ENCODE assay signal across 2 cellular contexts in the genomic region with DNA sequence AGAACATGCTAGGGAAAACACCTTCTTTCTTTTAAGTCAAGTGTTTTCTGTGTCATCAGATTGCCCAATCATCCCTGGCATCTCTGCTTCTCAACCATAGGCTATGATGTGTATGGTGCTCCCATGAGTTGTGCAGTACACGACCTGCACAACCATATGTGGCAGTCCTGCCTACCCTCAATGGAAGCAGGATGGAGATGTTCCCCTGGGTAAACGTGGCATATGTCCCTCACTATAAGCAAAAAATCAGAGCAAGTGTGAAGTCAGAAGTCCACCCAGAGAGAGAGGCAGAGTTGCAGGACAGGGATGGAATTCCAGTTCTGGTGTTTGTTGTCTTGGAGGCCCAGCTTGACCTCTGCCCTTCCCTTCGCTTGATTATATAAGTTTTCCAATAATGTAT.
TF ChIP-seq lines count a peak whose summit lies in the region.

No MANE protein-coding gene starts in this region.

TF ChIP-seq in SK-N-SH, 30 proteins besides CTCF, POLR2A, EP300 and RAD21:
- TF ChIP-seq, protein P1, sequence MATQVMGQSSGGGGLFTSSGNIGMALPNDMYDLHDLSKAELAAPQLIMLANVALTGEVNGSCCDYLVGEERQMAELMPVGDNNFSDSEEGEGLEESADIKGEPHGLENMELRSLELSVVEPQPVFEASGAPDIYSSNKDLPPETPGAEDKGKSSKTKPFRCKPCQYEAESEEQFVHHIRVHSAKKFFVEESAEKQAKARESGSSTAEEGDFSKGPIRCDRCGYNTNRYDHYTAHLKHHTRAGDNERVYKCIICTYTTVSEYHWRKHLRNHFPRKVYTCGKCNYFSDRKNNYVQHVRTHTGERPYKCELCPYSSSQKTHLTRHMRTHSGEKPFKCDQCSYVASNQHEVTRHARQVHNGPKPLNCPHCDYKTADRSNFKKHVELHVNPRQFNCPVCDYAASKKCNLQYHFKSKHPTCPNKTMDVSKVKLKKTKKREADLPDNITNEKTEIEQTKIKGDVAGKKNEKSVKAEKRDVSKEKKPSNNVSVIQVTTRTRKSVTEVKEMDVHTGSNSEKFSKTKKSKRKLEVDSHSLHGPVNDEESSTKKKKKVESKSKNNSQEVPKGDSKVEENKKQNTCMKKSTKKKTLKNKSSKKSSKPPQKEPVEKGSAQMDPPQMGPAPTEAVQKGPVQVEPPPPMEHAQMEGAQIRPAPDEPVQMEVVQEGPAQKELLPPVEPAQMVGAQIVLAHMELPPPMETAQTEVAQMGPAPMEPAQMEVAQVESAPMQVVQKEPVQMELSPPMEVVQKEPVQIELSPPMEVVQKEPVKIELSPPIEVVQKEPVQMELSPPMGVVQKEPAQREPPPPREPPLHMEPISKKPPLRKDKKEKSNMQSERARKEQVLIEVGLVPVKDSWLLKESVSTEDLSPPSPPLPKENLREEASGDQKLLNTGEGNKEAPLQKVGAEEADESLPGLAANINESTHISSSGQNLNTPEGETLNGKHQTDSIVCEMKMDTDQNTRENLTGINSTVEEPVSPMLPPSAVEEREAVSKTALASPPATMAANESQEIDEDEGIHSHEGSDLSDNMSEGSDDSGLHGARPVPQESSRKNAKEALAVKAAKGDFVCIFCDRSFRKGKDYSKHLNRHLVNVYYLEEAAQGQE (IDR thresholded peaks at IDR 0.05; ENCODE audit: low read depth, low read length): no peak
- TF ChIP-seq RCOR1 (IDR thresholded peaks at IDR 0.05; ENCODE audit: low read length) (no peak), TCF12 (IDR thresholded peaks at IDR 0.05) (no peak), JUND (IDR thresholded peaks at IDR 0.05) (no peak), TEAD4 (IDR thresholded peaks at IDR 0.05; ENCODE audit: borderline replicate concordance, insufficient read depth) (no peak), ELF1 (IDR thresholded peaks at IDR 0.05) (no peak), MXI1 (IDR thresholded peaks at IDR 0.05; ENCODE audit: low read depth, low read length) (no peak)
- TF ChIP-seq, protein P2, sequence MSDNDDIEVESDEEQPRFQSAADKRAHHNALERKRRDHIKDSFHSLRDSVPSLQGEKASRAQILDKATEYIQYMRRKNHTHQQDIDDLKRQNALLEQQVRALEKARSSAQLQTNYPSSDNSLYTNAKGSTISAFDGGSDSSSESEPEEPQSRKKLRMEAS (IDR thresholded peaks at IDR 0.05; ENCODE audit: low read depth): no peak
- TF ChIP-seq, protein P3, sequence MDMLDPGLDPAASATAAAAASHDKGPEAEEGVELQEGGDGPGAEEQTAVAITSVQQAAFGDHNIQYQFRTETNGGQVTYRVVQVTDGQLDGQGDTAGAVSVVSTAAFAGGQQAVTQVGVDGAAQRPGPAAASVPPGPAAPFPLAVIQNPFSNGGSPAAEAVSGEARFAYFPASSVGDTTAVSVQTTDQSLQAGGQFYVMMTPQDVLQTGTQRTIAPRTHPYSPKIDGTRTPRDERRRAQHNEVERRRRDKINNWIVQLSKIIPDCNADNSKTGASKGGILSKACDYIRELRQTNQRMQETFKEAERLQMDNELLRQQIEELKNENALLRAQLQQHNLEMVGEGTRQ (IDR thresholded peaks at IDR 0.05; ENCODE audit: borderline replicate concordance, low read depth, low read length): no peak

TF ChIP-seq in SK-N-SH treated with all-trans-retinoic acid at 6 μM for 48 hours, 23 proteins besides CTCF, POLR2A, EP300 and RAD21:
- TF ChIP-seq ZNF8 (CRISPR knock-in tag; IDR thresholded peaks at IDR 0.05): no peak
- TF ChIP-seq, protein P4, sequence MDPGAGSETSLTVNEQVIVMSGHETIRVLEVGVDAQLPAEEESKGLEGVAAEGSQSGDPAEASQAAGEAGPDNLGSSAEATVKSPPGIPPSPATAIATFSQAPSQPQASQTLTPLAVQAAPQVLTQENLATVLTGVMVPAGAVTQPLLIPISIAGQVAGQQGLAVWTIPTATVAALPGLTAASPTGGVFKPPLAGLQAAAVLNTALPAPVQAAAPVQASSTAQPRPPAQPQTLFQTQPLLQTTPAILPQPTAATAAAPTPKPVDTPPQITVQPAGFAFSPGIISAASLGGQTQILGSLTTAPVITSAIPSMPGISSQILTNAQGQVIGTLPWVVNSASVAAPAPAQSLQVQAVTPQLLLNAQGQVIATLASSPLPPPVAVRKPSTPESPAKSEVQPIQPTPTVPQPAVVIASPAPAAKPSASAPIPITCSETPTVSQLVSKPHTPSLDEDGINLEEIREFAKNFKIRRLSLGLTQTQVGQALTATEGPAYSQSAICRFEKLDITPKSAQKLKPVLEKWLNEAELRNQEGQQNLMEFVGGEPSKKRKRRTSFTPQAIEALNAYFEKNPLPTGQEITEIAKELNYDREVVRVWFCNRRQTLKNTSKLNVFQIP (CRISPR knock-in tag; IDR thresholded peaks at IDR 0.05; ENCODE audit: borderline replicate concordance, low read depth): no peak
- TF ChIP-seq GLIS3 (CRISPR knock-in tag; IDR thresholded peaks at IDR 0.05): no peak
- no peak for TF ChIP-seq PPARA (CRISPR knock-in tag; IDR thresholded peaks at IDR 0.05; ENCODE audit: borderline replicate concordance)
- TF ChIP-seq TOX (CRISPR knock-in tag; IDR thresholded peaks at IDR 0.05; ENCODE audit: borderline replicate concordance): no peak
- TF ChIP-seq TCF4 (CRISPR knock-in tag; IDR thresholded peaks at IDR 0.05; ENCODE audit: borderline replicate concordance): no peak
- no peak for TF ChIP-seq ISL1 (CRISPR knock-in tag; IDR thresholded peaks at IDR 0.05)
- no peak for TF ChIP-seq SNAI2 (CRISPR knock-in tag; IDR thresholded peaks at IDR 0.05)
- TF ChIP-seq, protein P5, sequence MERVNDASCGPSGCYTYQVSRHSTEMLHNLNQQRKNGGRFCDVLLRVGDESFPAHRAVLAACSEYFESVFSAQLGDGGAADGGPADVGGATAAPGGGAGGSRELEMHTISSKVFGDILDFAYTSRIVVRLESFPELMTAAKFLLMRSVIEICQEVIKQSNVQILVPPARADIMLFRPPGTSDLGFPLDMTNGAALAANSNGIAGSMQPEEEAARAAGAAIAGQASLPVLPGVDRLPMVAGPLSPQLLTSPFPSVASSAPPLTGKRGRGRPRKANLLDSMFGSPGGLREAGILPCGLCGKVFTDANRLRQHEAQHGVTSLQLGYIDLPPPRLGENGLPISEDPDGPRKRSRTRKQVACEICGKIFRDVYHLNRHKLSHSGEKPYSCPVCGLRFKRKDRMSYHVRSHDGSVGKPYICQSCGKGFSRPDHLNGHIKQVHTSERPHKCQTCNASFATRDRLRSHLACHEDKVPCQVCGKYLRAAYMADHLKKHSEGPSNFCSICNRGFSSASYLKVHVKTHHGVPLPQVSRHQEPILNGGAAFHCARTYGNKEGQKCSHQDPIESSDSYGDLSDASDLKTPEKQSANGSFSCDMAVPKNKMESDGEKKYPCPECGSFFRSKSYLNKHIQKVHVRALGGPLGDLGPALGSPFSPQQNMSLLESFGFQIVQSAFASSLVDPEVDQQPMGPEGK (CRISPR knock-in tag; IDR thresholded peaks at IDR 0.05; ENCODE audit: borderline replicate concordance): no peak
- TF ChIP-seq ZFP30 (CRISPR knock-in tag; IDR thresholded peaks at IDR 0.05): no peak
- TF ChIP-seq ZFP3 (CRISPR knock-in tag; IDR thresholded peaks at IDR 0.05): no peak
- TF ChIP-seq, protein P6, sequence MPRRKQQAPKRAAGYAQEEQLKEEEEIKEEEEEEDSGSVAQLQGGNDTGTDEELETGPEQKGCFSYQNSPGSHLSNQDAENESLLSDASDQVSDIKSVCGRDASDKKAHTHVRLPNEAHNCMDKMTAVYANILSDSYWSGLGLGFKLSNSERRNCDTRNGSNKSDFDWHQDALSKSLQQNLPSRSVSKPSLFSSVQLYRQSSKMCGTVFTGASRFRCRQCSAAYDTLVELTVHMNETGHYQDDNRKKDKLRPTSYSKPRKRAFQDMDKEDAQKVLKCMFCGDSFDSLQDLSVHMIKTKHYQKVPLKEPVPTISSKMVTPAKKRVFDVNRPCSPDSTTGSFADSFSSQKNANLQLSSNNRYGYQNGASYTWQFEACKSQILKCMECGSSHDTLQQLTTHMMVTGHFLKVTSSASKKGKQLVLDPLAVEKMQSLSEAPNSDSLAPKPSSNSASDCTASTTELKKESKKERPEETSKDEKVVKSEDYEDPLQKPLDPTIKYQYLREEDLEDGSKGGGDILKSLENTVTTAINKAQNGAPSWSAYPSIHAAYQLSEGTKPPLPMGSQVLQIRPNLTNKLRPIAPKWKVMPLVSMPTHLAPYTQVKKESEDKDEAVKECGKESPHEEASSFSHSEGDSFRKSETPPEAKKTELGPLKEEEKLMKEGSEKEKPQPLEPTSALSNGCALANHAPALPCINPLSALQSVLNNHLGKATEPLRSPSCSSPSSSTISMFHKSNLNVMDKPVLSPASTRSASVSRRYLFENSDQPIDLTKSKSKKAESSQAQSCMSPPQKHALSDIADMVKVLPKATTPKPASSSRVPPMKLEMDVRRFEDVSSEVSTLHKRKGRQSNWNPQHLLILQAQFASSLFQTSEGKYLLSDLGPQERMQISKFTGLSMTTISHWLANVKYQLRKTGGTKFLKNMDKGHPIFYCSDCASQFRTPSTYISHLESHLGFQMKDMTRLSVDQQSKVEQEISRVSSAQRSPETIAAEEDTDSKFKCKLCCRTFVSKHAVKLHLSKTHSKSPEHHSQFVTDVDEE (CRISPR knock-in tag; IDR thresholded peaks at IDR 0.05): no peak
- TF ChIP-seq ESRRG (CRISPR knock-in tag; IDR thresholded peaks at IDR 0.05): no peak
- no peak for TF ChIP-seq ZNF70 (CRISPR knock-in tag; IDR thresholded peaks at IDR 0.05)
